10 cellular contexts compared by ENCODE assay signal in the genomic region with DNA sequence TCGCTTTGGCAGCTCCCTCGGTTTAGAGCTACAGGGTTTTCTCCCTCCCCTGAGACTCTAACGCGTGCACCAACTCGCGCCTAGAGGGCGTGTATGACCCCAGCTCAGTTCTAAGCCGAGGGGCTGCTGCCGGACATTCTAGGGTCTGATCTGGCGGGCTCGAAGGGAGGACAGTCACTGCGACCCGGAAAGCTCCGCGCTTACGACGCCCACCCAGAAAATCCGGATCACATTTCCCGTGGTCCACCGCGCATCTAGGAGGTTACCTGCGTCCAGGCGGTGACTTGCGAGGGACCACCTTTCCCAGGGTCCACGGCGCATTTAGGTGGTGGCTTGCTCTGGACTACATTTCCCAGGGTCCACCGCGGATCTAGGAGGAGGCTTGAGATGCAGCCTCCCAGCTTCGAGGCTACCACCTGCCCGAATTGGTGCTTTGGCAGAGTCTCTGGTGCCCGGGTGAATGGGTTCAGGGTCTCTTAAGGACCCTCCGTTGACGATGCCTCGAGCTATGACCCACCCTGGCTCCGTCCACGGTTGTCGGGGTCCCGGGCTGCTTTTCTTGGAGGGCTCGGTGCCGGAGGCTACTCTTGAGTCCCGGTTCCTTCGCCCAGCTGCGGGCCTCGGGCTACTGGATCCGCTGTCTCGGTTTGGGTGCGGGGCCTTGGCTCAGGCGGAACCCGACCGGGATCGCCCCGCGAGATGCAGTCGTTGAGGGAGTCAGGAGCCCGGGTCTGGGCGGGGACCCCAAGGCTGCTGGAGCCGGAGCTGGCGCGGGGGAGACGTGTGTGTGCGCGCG. TPM values are rescaled to one million over a fixed set of nuclear protein-coding genes. Genes with fewer than 3 reads are reported as not detected.
DNase-seq lines count a peak whose midpoint lies in the region; TF ChIP-seq lines count a peak whose summit lies in the region.
"Had no signal": no experiment of that assay in that cellular context is flagged by ENCODE, and none has a peak within 500 bp of the region (broad histone marks: within the 10 kb centered on the region; RNA-seq: fewer than 3 reads in every experiment).

No MANE protein-coding gene starts in this region.

- no peak overlapping the region for H3K27ac Mint-ChIP-seq in CD4-positive, alpha-beta memory T cell
- H3K27ac Mint-ChIP-seq in Calu3 (ENCODE audit: unreplicated experiment), result no peak overlapping the region

- no peaks in the 10 kb centered on the region for H3K27me3 Mint-ChIP-seq in CD4-positive, alpha-beta memory T cell
- H3K27me3 Mint-ChIP-seq in Calu3 (ENCODE audit: unreplicated experiment), result no peaks in the 10 kb centered on the region
- H3K27me3 Mint-ChIP-seq: central memory CD8-positive, alpha-beta T cell had no signal

- H3K4me3 ChIP-seq in Peyer's patch (peak overlapping the region in 3 of 4 donors; percentile 15 to 26 (median 16)), parathyroid adenoma (ENCODE audit: low read depth, low read length) (peak overlapping the region; percentile 33)
- no peak overlapping the region for H3K4me3 ChIP-seq in CD4-positive, alpha-beta memory T cell (ENCODE audit: low read length in 2 of 2)

- H3K4me1 ChIP-seq in Peyer's patch, result no peaks in the 10 kb centered on the region
- H3K4me1 ChIP-seq in parathyroid adenoma, result no peaks in the 10 kb centered on the region
- no peaks in the 10 kb centered on the region for H3K4me1 ChIP-seq in CD4-positive, alpha-beta memory T cell (ENCODE audit: insufficient read depth, low read length)

- no peak overlapping the region for H3K4me3 Mint-ChIP-seq in CD4-positive, alpha-beta memory T cell
- H3K4me3 Mint-ChIP-seq in Calu3 (ENCODE audit: low read depth, unreplicated experiment), result no peak overlapping the region
- H3K4me3 Mint-ChIP-seq: central memory CD8-positive, alpha-beta T cell had no signal

- peaks cover 3 to 82% (median 64%) of the 10 kb centered on the region in 8 donors for H3K9me3 Mint-ChIP-seq in CD4-positive, alpha-beta memory T cell
- H3K9me3 Mint-ChIP-seq in Calu3 (ENCODE audit: low read depth, unreplicated experiment), result peaks cover 15% of the 10 kb centered on the region

- TF ChIP-seq POLR2A in Peyer's patch (IDR thresholded peaks at IDR 0.05), result no peak

- no peak overlapping the region for H2AFZ ChIP-seq in parathyroid adenoma

- no peaks in the 10 kb centered on the region for H3K27me3 ChIP-seq in Peyer's patch
- H3K27me3 ChIP-seq in parathyroid adenoma (ENCODE audit: control insufficient read depth, insufficient read depth, low read length), result no peaks in the 10 kb centered on the region
- no peaks in the 10 kb centered on the region for H3K27me3 ChIP-seq in CD4-positive, alpha-beta memory T cell (ENCODE audit: insufficient read depth, low read length)

- POLR2A ChIA-PET in CD4-positive, alpha-beta memory T cell (lab: Charles Lee; ENCODE audit: partially characterized antibody), result no interaction called here

- H3K79me2 ChIP-seq in parathyroid adenoma, result no peaks in the 10 kb centered on the region

- peak; percentile 3 for DNase-seq in COLO668 (lab: John Stamatoyannopoulos, UW; ENCODE audit: unreplicated experiment)
- DNase-seq in Peyer's patch, result no peak
- DNase-seq in head of caudate nucleus, result peak in 41 of 42 donors; percentile 23 to 78 (median 51)
- no peak for DNase-seq in NCI-H1105 treated with DMSO at 0.1 percent for 48 hours (lab: John Stamatoyannopoulos, UW)
- DNase-seq in activated CD8-positive, alpha-beta memory T cell treated with anti-CD3 and anti-CD28 coated beads, Interleukin-2, amount 50 U/mL, for 4 hours, result no peak
- no peak for DNase-seq in CD4-positive, alpha-beta memory T cell
- DNase-seq in Calu3, result no peak
- DNase-seq: NCI-H1436 treated with DMSO at 0.1 percent for 48 hours had no signal

- peaks cover 0 to 3% (median 1%) of the 10 kb centered on the region in 4 donors for H3K4me1 Mint-ChIP-seq in CD4-positive, alpha-beta memory T cell
- H3K4me1 Mint-ChIP-seq in Calu3 (ENCODE audit: low read depth, unreplicated experiment), result no peaks in the 10 kb centered on the region
- H3K4me1 Mint-ChIP-seq: central memory CD8-positive, alpha-beta T cell had no signal

- peak overlapping the region; percentile 69 for H3K4me2 ChIP-seq in parathyroid adenoma (ENCODE audit: low read length)

- peaks cover 12 to 19% of the 10 kb centered on the region in 2 donors for H3K36me3 Mint-ChIP-seq in CD4-positive, alpha-beta memory T cell
- peaks cover 14% of the 10 kb centered on the region for H3K36me3 Mint-ChIP-seq in Calu3 (ENCODE audit: insufficient read depth, unreplicated experiment)

- H3K36me3 ChIP-seq in Peyer's patch (no peaks in the 10 kb centered on the region), parathyroid adenoma (ENCODE audit: control insufficient read depth, insufficient read depth, low read length) (no peaks in the 10 kb centered on the region)
- no peaks in the 10 kb centered on the region for H3K36me3 ChIP-seq in CD4-positive, alpha-beta memory T cell (ENCODE audit: insufficient read depth, low read length)

- intact Hi-C loops in head of caudate nucleus (cut with DNase I) (no loop called here), Calu3 (cut with micrococcal nuclease; ENCODE audit: unreplicated experiment) (no loop called here)
- intact Hi-C loops in CD4-positive, alpha-beta memory T cell (cut with micrococcal nuclease), result no loop called here

- H3K27ac ChIP-seq in Peyer's patch, result no peak overlapping the region
- H3K27ac ChIP-seq in parathyroid adenoma, result no peak overlapping the region
- H3K27ac ChIP-seq in CD4-positive, alpha-beta memory T cell (ENCODE audit: low read depth, low read length), result no peak overlapping the region

- no TSS peak for BruUV-seq in Calu3 (replicated peaks; lab: Mats Ljungman, UMichigan)

- TF ChIP-seq CTCF in Peyer's patch (IDR thresholded peaks at IDR 0.05) (no peak), parathyroid adenoma (IDR thresholded peaks at IDR 0.05) (no peak), Calu3 (IDR thresholded peaks at IDR 0.05; ENCODE audit: unreplicated experiment) (no peak)

- CTCF ChIA-PET in CD4-positive, alpha-beta memory T cell (lab: Charles Lee; ENCODE audit: partially characterized antibody), result no interaction called here
- CTCF ChIA-PET in Calu3 (lab: Charles Lee), result no interaction called here

- no peak overlapping the region for H3K9ac ChIP-seq in parathyroid adenoma

- H3K9me3 ChIP-seq in Peyer's patch (peaks cover 0 to 24% (median 9%) of the 10 kb centered on the region in 4 donors), parathyroid adenoma (ENCODE audit: control insufficient read depth, low read length) (no peaks in the 10 kb centered on the region)
- peaks cover 0 to 9% of the 10 kb centered on the region in 2 donors for H3K9me3 ChIP-seq in CD4-positive, alpha-beta memory T cell (ENCODE audit: control insufficient read depth in 1 of 2, low read length in 2 of 2)

RNA-seq across cellular contexts. Expression of a gene that starts 30.5 kb away (rescaled TPM):
- 10 to 100 TPM; 43.2 to 71.0 (median 43.6) TPM for total RNA-seq in Peyer's patch
- 10 to 100 TPM; 74.9 to 75.7 TPM for total RNA-seq in CD4-positive, alpha-beta memory T cell
- polyA plus RNA-seq in CD4-positive, alpha-beta memory T cell, result 10 to 100 TPM; 39.1 to 84.9 TPM
- 112 and 123 TPM in 2 replicates for total RNA-seq in Calu3 (2022)

RNA-seq across cellular contexts. Expression of a gene that starts 30.9 kb away (rescaled TPM):
- total RNA-seq in Peyer's patch (1 to 10 TPM; 3.0 to 9.2 (median 4.9) TPM), Calu3 (2022) (6.3 and 6.7 TPM in 2 replicates)
- total RNA-seq in CD4-positive, alpha-beta memory T cell, result 10 to 100 TPM in 1 of 2 experiments, 1 to 10 TPM in 1; 8.4 to 10.9 TPM
- 1 to 10 TPM in 1 of 2 donors, under 1 TPM in 1; 0.76 to 6.1 TPM for polyA plus RNA-seq in CD4-positive, alpha-beta memory T cell

Comparison
In these comparisons a context has a peak if more than half of its experiments do, and no peak if none do; other contexts are left out.
1. DNase-seq: peak in COLO668 (single experiment) and head of caudate nucleus (41 of 42); none in Peyer's patch (0 of 3), NCI-H1105 treated with DMSO at 0.1 percent for 48 hours (single experiment), activated CD8-positive, alpha-beta memory T cell treated with anti-CD3 and anti-CD28 coated beads, Interleukin-2, amount 50 U/mL, for 4 hours (single experiment), CD4-positive, alpha-beta memory T cell (0 of 5) and Calu3 (single experiment).
2. H3K4me3 ChIP-seq: peak in Peyer's patch (3 of 4) and parathyroid adenoma (single experiment); none in CD4-positive, alpha-beta memory T cell (0 of 2).